Comparison of ENCODE assay signal across 8 cellular contexts in genomic region chr11:117979481-117980211, GRCh38. TPM values are rescaled to one million over a fixed set of nuclear protein-coding genes. Genes with fewer than 3 reads are reported as not detected.
DNase-seq lines count a peak whose midpoint lies in the region; ATAC-seq, FAIRE-seq and TF ChIP-seq lines count a peak whose summit lies in the region.

No MANE protein-coding gene starts in this region.

- no peak for TF ChIP-seq POLR2A in GM12891 (IDR thresholded peaks at IDR 0.05; ENCODE audit: low read depth, low read length)

- peak overlapping the region; percentile 75 to 77 for H3K27ac Mint-ChIP-seq in activated naive CD4-positive, alpha-beta T cell treated with anti-CD3 and anti-CD28 coated beads, Interleukin-2, amount 50 U/mL, for 72 hours
- peak overlapping the region; percentile 24 to 91 (median 74) for H3K27ac Mint-ChIP-seq in naive thymus-derived CD8-positive, alpha-beta T cell

- in situ Hi-C loops in brain microvascular endothelial cell (cut with HindIII; ENCODE audit: low pct_ligation_motif_present, low sequenced_read_pairs), result no loop called here

- peaks cover 38 to 87% (median 69%) of the 10 kb centered on the region in 4 donors for H3K4me1 Mint-ChIP-seq in naive thymus-derived CD8-positive, alpha-beta T cell

- FAIRE-seq in GM12891 (lab: Jason Lieb, UNC), result peak; percentile 84

- ATAC-seq in GM21825 (IDR thresholded peaks at IDR 0.05; ENCODE audit: unreplicated experiment), result peak; percentile 66
- peak; percentile 44 to 77 for ATAC-seq in activated naive CD4-positive, alpha-beta T cell treated with anti-CD3 and anti-CD28 coated beads, Interleukin-2, amount 50 U/mL, for 72 hours
- peak; percentile 45 to 67 for ATAC-seq in naive thymus-derived CD8-positive, alpha-beta T cell

- no peaks in the 10 kb centered on the region for H3K27me3 ChIP-seq in brain microvascular endothelial cell (replicated peaks)

- no peaks in the 10 kb centered on the region for H3K27me3 Mint-ChIP-seq in naive thymus-derived CD8-positive, alpha-beta T cell

- no peaks in the 10 kb centered on the region for H3K36me3 ChIP-seq in brain microvascular endothelial cell (replicated peaks)

- no peak overlapping the region for H3K27ac ChIP-seq in brain microvascular endothelial cell

- peak overlapping the region; percentile 2 to 67 (median 41) for H3K4me3 Mint-ChIP-seq in naive thymus-derived CD8-positive, alpha-beta T cell

- peaks cover 0 to 5% of the 10 kb centered on the region in 2 donors for H3K9me3 Mint-ChIP-seq in activated naive CD4-positive, alpha-beta T cell treated with anti-CD3 and anti-CD28 coated beads, Interleukin-2, amount 50 U/mL, for 72 hours
- H3K9me3 Mint-ChIP-seq in naive thymus-derived CD8-positive, alpha-beta T cell, result peaks cover 0 to 11% (median 0%) of the 10 kb centered on the region in 9 donors

- H3K4me3 ChIP-seq in brain microvascular endothelial cell (ENCODE audit: low read depth, low read length), result no peak overlapping the region

- POLR2A ChIA-PET in naive thymus-derived CD8-positive, alpha-beta T cell (lab: Charles Lee), result interaction anchor here (0.7 to 9.0 kb wide), 14 partner anchors 8 to 156 kb away, joined by 3 to 163 read pairs (median 6); partner anchors contain the start of genes FXYD2 and IL10RA

- peaks cover 9 to 14% of the 10 kb centered on the region in 2 donors for H3K36me3 Mint-ChIP-seq in activated naive CD4-positive, alpha-beta T cell treated with anti-CD3 and anti-CD28 coated beads, Interleukin-2, amount 50 U/mL, for 72 hours
- H3K36me3 Mint-ChIP-seq in naive thymus-derived CD8-positive, alpha-beta T cell, result peaks cover 0 to 4% (median 0%) of the 10 kb centered on the region in 3 donors

- no peak for DNase-seq in GM12891 (ENCODE audit: insufficient read length, low spot score)
- DNase-seq in activated naive CD4-positive, alpha-beta T cell treated with anti-CD3 and anti-CD28 coated beads, Interleukin-2, amount 50 U/mL, for 72 hours (ENCODE audit: low spot score in 2 of 2), result peak in 1 of 2 donors; percentile 52
- no peak for DNase-seq in naive thymus-derived CD8-positive, alpha-beta T cell
- DNase-seq in brain microvascular endothelial cell, result no peak
- no peak for DNase-seq in NCI-H1092 treated with DMSO at 0.1 percent for 48 hours (lab: John Stamatoyannopoulos, UW)
- no peak for DNase-seq in NCI-H524 treated with DMSO at 0.1 percent for 48 hours (lab: John Stamatoyannopoulos, UW)
- DNase-seq in NCI-H510A (lab: John Stamatoyannopoulos, UW), result no peak

- no peak for TF ChIP-seq CTCF in brain microvascular endothelial cell (IDR thresholded peaks at IDR 0.05; ENCODE audit: low read depth, low read length, missing control alignments)

TF ChIP-seq in GM12891, 5 proteins besides CTCF, POLR2A, EP300 and RAD21:
- TF ChIP-seq SPI1 (IDR thresholded peaks at IDR 0.05; ENCODE audit: low read depth, low read length) (no peak), POU2F2 (IDR thresholded peaks at IDR 0.05; ENCODE audit: low read depth, low read length) (no peak), POLR2AphosphoS5 (IDR thresholded peaks at IDR 0.05; ENCODE audit: low read depth, low read length) (no peak), PAX5 (IDR thresholded peaks at IDR 0.05; ENCODE audit: insufficient read depth, low read length, severe bottlenecking) (no peak), TAF1 (IDR thresholded peaks at IDR 0.05; ENCODE audit: low read depth, low read length) (no peak)
TF ChIP-seq in GM12891: peak in this region for 0.

RNA-seq across cellular contexts. Expression of gene IL10RA, which starts 6.5 kb away (rescaled TPM):
- polyA plus RNA-seq in GM12891 (2012; ENCODE audit: low read depth, missing spikeins), result 9.9 TPM
- total RNA-seq in activated naive CD4-positive, alpha-beta T cell treated with anti-CD3 and anti-CD28 coated beads, Interleukin-2, amount 50 U/mL, for 72 hours, result 10 to 100 TPM; 31.6 to 32.2 TPM
- 100 to 1,000 TPM; 205 to 217 TPM for total RNA-seq in naive thymus-derived CD8-positive, alpha-beta T cell
- 100 to 1,000 TPM in 2 of 3 donors, 10 to 100 TPM in 1; 99.2 to 185 (median 147) TPM for polyA plus RNA-seq in naive thymus-derived CD8-positive, alpha-beta T cell

RNA-seq across cellular contexts. Expression of gene TMPRSS13, which starts 50.4 kb away (rescaled TPM):
- 0.55 TPM for polyA plus RNA-seq in GM12891 (2012; ENCODE audit: low read depth, missing spikeins)
- total RNA-seq in activated naive CD4-positive, alpha-beta T cell treated with anti-CD3 and anti-CD28 coated beads, Interleukin-2, amount 50 U/mL, for 72 hours, result 1 to 10 TPM in 1 of 2 donors, under 1 TPM in 1; 0.39 to 1.8 TPM
- total RNA-seq in naive thymus-derived CD8-positive, alpha-beta T cell, result 1 to 10 TPM; 4.8 to 9.2 TPM
- 1 to 10 TPM in 2 of 3 donors, under 1 TPM in 1; 0.05 to 1.5 (median 1.0) TPM for polyA plus RNA-seq in naive thymus-derived CD8-positive, alpha-beta T cell

Comparison
In these comparisons a context has a peak if more than half of its experiments do, and no peak if none do; other contexts are left out.
1. RNA of gene IL10RA, which starts 6.5 kb away (total RNA-seq): 205 to 217 TPM in naive thymus-derived CD8-positive, alpha-beta T cell; 31.6 to 32.2 TPM in activated naive CD4-positive, alpha-beta T cell treated with anti-CD3 and anti-CD28 coated beads, Interleukin-2, amount 50 U/mL, for 72 hours; every median in the first group is over 4 times any median in the second.
2. Peak in every context shown above with its lines, with median percentiles within 50 percentile points of each other: ATAC-seq.